ENCODE assay signal across 8 cellular contexts in genomic region chr20:26009402-26010223, GRCh38.
DNase-seq lines count a peak whose midpoint lies in the region; ATAC-seq and TF ChIP-seq lines count a peak whose summit lies in the region.
"Not testable (repeated sequence)": the region's sequence is repeated elsewhere in the genome, so short reads cannot be mapped to it uniquely, and the experiment has no call there.

No MANE protein-coding gene starts in this region.

- not testable (repeated sequence) for TF ChIP-seq CTCF in astrocyte of the cerebellum (IDR thresholded peaks at IDR 0.05; ENCODE audit: low read depth, low read length, missing control alignments); gastroesophageal sphincter (IDR thresholded peaks at IDR 0.05); mucosa of descending colon (IDR thresholded peaks at IDR 0.05)

- intact Hi-C loops in mucosa of descending colon (cut with DNase I, micrococcal nuclease): not testable (repeated sequence)

- 28 to 67% methylated on average over 4 to 12 of the region's 39 CpGs for WGBS in gastroesophageal sphincter (ENCODE audit: low coverage in 1 of 2), 2 donors

- peak; percentile 53 for DNase-seq in AG08395 (ENCODE audit: low spot score)
- DNase-seq in NCI-H2171 treated with DMSO at 0.1 percent for 48 hours (lab: John Stamatoyannopoulos, UW): peak; percentile 63
- DNase-seq in activated CD4-positive, CD25-positive, alpha-beta regulatory T cell treated with anti-CD3 and anti-CD28 coated beads, Interleukin-2, amount 50 U/mL, for 72 hours: peak; percentile 46
- peak; percentile 89 for DNase-seq in astrocyte of the cerebellum (ENCODE audit: low read depth)
- DNase-seq in mucosa of descending colon: peak; percentile 86 to 96 (median 88)
- peak; percentile 72 for DNase-seq in stimulated activated CD4-positive, alpha-beta T cell treated with anti-CD3 and anti-CD28 coated beads, Interleukin-1b, Interleukin-23, amount 100 ng/mL, for 48 hours

- not testable (repeated sequence) for H3K27me3 ChIP-seq in gastroesophageal sphincter

- H3K27ac ChIP-seq in gastroesophageal sphincter: peak overlapping the region; percentile 66 to 85 (median 84)

- not testable (repeated sequence) for H3K4me1 ChIP-seq in gastroesophageal sphincter; mucosa of descending colon (ENCODE audit: low read depth)

- in situ Hi-C loops in astrocyte of the cerebellum (cut with HindIII; ENCODE audit: low sequenced_read_pairs): not testable (repeated sequence)

- TF ChIP-seq POLR2A in GM18526 (IDR thresholded peaks at IDR 0.05; ENCODE audit: extremely low read depth, insufficient read length): peak; percentile 42
- TF ChIP-seq POLR2A in gastroesophageal sphincter (IDR thresholded peaks at IDR 0.05): peak in 1 of 2 donors; percentile 23

- H3K36me3 ChIP-seq in gastroesophageal sphincter; mucosa of descending colon (ENCODE audit: low read depth): not testable (repeated sequence)

- not testable (repeated sequence) for ATAC-seq in gastroesophageal sphincter
- ATAC-seq in mucosa of descending colon: peak; percentile 34

- H3K4me3 ChIP-seq in astrocyte of the cerebellum (ENCODE audit: low read depth, low read length) (peak overlapping the region; percentile 58), gastroesophageal sphincter (peak overlapping the region; percentile 62 to 69), mucosa of descending colon (peak overlapping the region; percentile 17)

- TF ChIP-seq EP300 in gastroesophageal sphincter (IDR thresholded peaks at IDR 0.05): not testable (repeated sequence)

- not testable (repeated sequence) for H3K9me3 ChIP-seq in gastroesophageal sphincter, mucosa of descending colon
